ENCODE assay signal across 8 cellular contexts in genomic region chr21:33541756-33542639, GRCh38. TPM values are rescaled to one million over a fixed set of nuclear protein-coding genes. Genes with fewer than 3 reads are reported as not detected.
DNase-seq lines count a peak whose midpoint lies in the region; ATAC-seq and TF ChIP-seq lines count a peak whose summit lies in the region.

Gene GART (minus strand): TSS chr21:33542117. CDS start chr21:33539315, 2,802 bp downstream.

- peak within 1 kb of the TSS; percentile 85 for H2AFZ ChIP-seq in neuronal stem cell (ENCODE audit: low read length)

- WGBS in neuronal stem cell (ENCODE audit: extremely low coverage in 2 of 2, insufficient read length in 2 of 2, insufficient replicate concordance in 1 of 2), 2 donors: no CpG with 5 or more reads among the region's 56 CpGs

- H3K4me1 ChIP-seq in ES-I3 (ENCODE audit: insufficient read depth, low read length) (no peaks in the 10 kb centered on the region), foreskin keratinocyte (peaks cover 4% of the 10 kb centered on the region), neuronal stem cell (ENCODE audit: control insufficient read depth in 2 of 2, insufficient read depth in 1 of 2, low read depth in 1 of 2, low read length in 2 of 2) (peaks cover 0 to 10% of the 10 kb centered on the region in 2 donors)

- no peaks in the 10 kb centered on the region for H3K79me1 ChIP-seq in neuronal stem cell (ENCODE audit: low read depth, low read length)

- peak within 1 kb of the TSS; percentile 90 for H2BK5ac ChIP-seq in neuronal stem cell (ENCODE audit: low read length)

- peak within 1 kb of the TSS; percentile 95 for H3K27ac ChIP-seq in foreskin keratinocyte
- peak within 1 kb of the TSS; percentile 98 for H3K27ac ChIP-seq in neuronal stem cell (replicated peaks; ENCODE audit: low read length)

- no peak within 1 kb of the TSS for H3K4ac ChIP-seq in neuronal stem cell (ENCODE audit: low read length)

- H2BK12ac ChIP-seq in neuronal stem cell (ENCODE audit: low read length): no peak within 1 kb of the TSS

- DNase-seq in H4 (ENCODE audit: low spot score) (peak; percentile 86), LNCaP clone FGC (ENCODE audit: low read depth) (no peak), SIG-M5 treated with dmso at 0.1 percent for 504 hours (lab: John Stamatoyannopoulos, UW; ENCODE audit: unreplicated experiment) (peak; percentile 84), activated gamma-delta T cell treated with Interleukin-2 at 50 U/mL for 16 hours (peak; percentile 79), foreskin keratinocyte (peak; percentile 51 to 71), neuronal stem cell (ENCODE audit: low spot score) (peak; percentile 70)

- H3K18ac ChIP-seq in neuronal stem cell (ENCODE audit: low read length): peak within 1 kb of the TSS; percentile 95

- H3K4me2 ChIP-seq in neuronal stem cell (ENCODE audit: insufficient read depth, low read length, poor library complexity, severe bottlenecking): peak within 1 kb of the TSS; percentile 82

- no peaks in the 10 kb centered on the region for H3K27me3 ChIP-seq in foreskin keratinocyte
- H3K27me3 ChIP-seq in neuronal stem cell (ENCODE audit: control insufficient read depth in 3 of 3, insufficient read depth in 3 of 3, low read depth in 1 of 3, low read length in 3 of 3): no peaks in the 10 kb centered on the region

- H2BK120ac ChIP-seq in neuronal stem cell (ENCODE audit: low read depth, low read length): no peak within 1 kb of the TSS

- peak within 1 kb of the TSS; percentile 62 for H3K23ac ChIP-seq in neuronal stem cell (ENCODE audit: low read depth, low read length, poor library complexity)

- H3K4me3 ChIP-seq in LNCaP clone FGC (ENCODE audit: low read depth, low read length) (peak within 1 kb of the TSS; percentile 69), neuronal stem cell (ENCODE audit: low read length in 2 of 2) (peak within 1 kb of the TSS; percentile 69 to 89)

- ATAC-seq in foreskin keratinocyte: peak; percentile 73

- no peak within 1 kb of the TSS for H2AK5ac ChIP-seq in neuronal stem cell (ENCODE audit: low read depth, low read length)

- H3K9me3 ChIP-seq in ES-I3 (ENCODE audit: control insufficient read depth, insufficient read depth, low read length) (no peaks in the 10 kb centered on the region), neuronal stem cell (replicated peaks in 1 of 2; ENCODE audit: control insufficient read depth in 2 of 2, insufficient read depth in 1 of 2, low read depth in 1 of 2, low read length in 2 of 2) (peaks cover 0 to under 1% of the 10 kb centered on the region in 2 donors)

- H3K9ac ChIP-seq in ES-I3 (ENCODE audit: low read depth, low read length): peak within 1 kb of the TSS; percentile 98
- peak within 1 kb of the TSS; percentile 87 for H3K9ac ChIP-seq in neuronal stem cell (ENCODE audit: low read depth, low read length, poor library complexity)

- no peak within 1 kb of the TSS for H2BK15ac ChIP-seq in neuronal stem cell (ENCODE audit: low read length)

- TF ChIP-seq CTCF in LNCaP clone FGC (IDR thresholded peaks at IDR 0.05; ENCODE audit: control insufficient read depth, extremely low read depth, insufficient read depth): no peak
- TF ChIP-seq CTCF in foreskin keratinocyte (conservative IDR thresholded peaks at IDR 0.05): no peak
- TF ChIP-seq CTCF in subcutaneous adipose tissue (IDR thresholded peaks at IDR 0.05; ENCODE audit: low read depth): no peak

- no peak within 1 kb of the TSS for H4K8ac ChIP-seq in neuronal stem cell (ENCODE audit: low read depth, low read length)

- H4K91ac ChIP-seq in neuronal stem cell (ENCODE audit: low read depth, low read length, poor library complexity): no peak within 1 kb of the TSS

- H3K36me3 ChIP-seq in ES-I3 (ENCODE audit: insufficient read depth, low read length) (peaks cover 16% of the 10 kb centered on the region), neuronal stem cell (replicated peaks in 1 of 2; ENCODE audit: control insufficient read depth in 2 of 2, insufficient read depth in 2 of 2, low read length in 2 of 2) (peaks cover 7 to 50% of the 10 kb centered on the region in 2 donors)

- H3K14ac ChIP-seq in neuronal stem cell (ENCODE audit: low read length): no peak within 1 kb of the TSS

RNA-seq across cellular contexts. Expression of gene GART, which starts in this region (rescaled TPM):
- total RNA-seq in H4 (2014; rRNA removed; shearing (Covaris generic)): 96.9 and 163 TPM in 2 replicates
- total RNA-seq in foreskin keratinocyte (122 and 131 TPM in 2 replicates), subcutaneous adipose tissue (100 to 1,000 TPM in 3 of 4 donors, 10 to 100 TPM in 1; 92.9 to 192 (median 128) TPM)
- polyA plus RNA-seq in foreskin keratinocyte: 45.3 and 55.6 TPM in 2 replicates
- 61.1 TPM for polyA plus RNA-seq in neuronal stem cell (2013, experiment 1 of 2)
- 61.6 TPM for polyA plus RNA-seq in neuronal stem cell (2013, experiment 2 of 2)
